9 cellular contexts compared by ENCODE assay signal in genomic region chr2:111659361-111660281, GRCh38.
A peak's percentile ranks its signal among the peaks of the same experiment; 100 is the strongest.
DNase-seq lines count a peak whose midpoint lies in the region; ATAC-seq and TF ChIP-seq lines count a peak whose summit lies in the region.
"Had no signal": no experiment of that assay in that cellular context is flagged by ENCODE, and none has a peak within 500 bp of the region (broad histone marks: within the 10 kb centered on the region; RNA-seq: fewer than 3 reads in every experiment).

No MANE protein-coding gene starts in this region.

- no peak overlapping the region for H3K9ac ChIP-seq in skeletal muscle tissue (ENCODE audit: low read depth in 1 of 3, low read length in 3 of 3)

- no peak overlapping the region for H3K4me3 ChIP-seq in HFF-Myc (replicated peaks; ENCODE audit: low read depth, low read length)
- no peak overlapping the region for H3K4me3 ChIP-seq in heart left ventricle
- no peak overlapping the region for H3K4me3 ChIP-seq in skeletal muscle tissue (ENCODE audit: low read length in 3 of 3)
- H3K4me3 ChIP-seq: Peyer's patch had no signal

- H3K4me1 ChIP-seq in heart left ventricle (peaks cover 0 to 27% (median 0%) of the 10 kb centered on the region in 12 donors), skeletal muscle tissue (ENCODE audit: control insufficient read depth in 3 of 3, insufficient read depth in 3 of 3, low read length in 3 of 3) (peaks cover 14 to 23% (median 19%) of the 10 kb centered on the region in 3 donors)

- TF ChIP-seq POLR2A in heart left ventricle (IDR thresholded peaks at IDR 0.05) = no peak

- WGBS in heart left ventricle, 4 donors = 69 to 83% (median 76%) methylated on average over 13 of the region's 13 CpGs

- intact Hi-C loops in heart left ventricle (cut with DNase I) = loop anchor here in 4 of 10 donors (5.0 to 10.0 kb wide), 3 partner anchors 545 to 847 kb away; no protein-coding TSS in a partner anchor

- no peaks in the 10 kb centered on the region for H3K9me3 ChIP-seq in heart left ventricle
- H3K9me3 ChIP-seq in skeletal muscle tissue (ENCODE audit: control insufficient read depth in 3 of 3, low read length in 3 of 3) = no peaks in the 10 kb centered on the region
- H3K9me3 ChIP-seq: Peyer's patch had no signal

- H3K36me3 ChIP-seq in heart left ventricle (no peaks in the 10 kb centered on the region), skeletal muscle tissue (ENCODE audit: control insufficient read depth in 3 of 3, insufficient read depth in 3 of 3, low read length in 3 of 3) (no peaks in the 10 kb centered on the region)
- H3K36me3 ChIP-seq: Peyer's patch had no signal

- no peak overlapping the region for H3K27ac Mint-ChIP-seq in activated T-cell treated with anti-CD3 and anti-CD28 coated beads, Interleukin-2, amount 50 U/mL, for 24 hours

- H3K36me3 Mint-ChIP-seq in activated T-cell treated with anti-CD3 and anti-CD28 coated beads, Interleukin-2, amount 50 U/mL, for 24 hours (ENCODE audit: low read depth) = no peaks in the 10 kb centered on the region

- H3K4me3 Mint-ChIP-seq in activated T-cell treated with anti-CD3 and anti-CD28 coated beads, Interleukin-2, amount 50 U/mL, for 24 hours = no peak overlapping the region

- H3K4me1 Mint-ChIP-seq in activated T-cell treated with anti-CD3 and anti-CD28 coated beads, Interleukin-2, amount 50 U/mL, for 24 hours (ENCODE audit: low read depth) = peaks cover 23% of the 10 kb centered on the region

- DNase-seq in HFF-Myc (ENCODE audit: extremely low read depth, low read depth) (peak; percentile 53), SIG-M5 (lab: John Stamatoyannopoulos, UW) (peak; percentile 41), heart left ventricle (peak in 2 of 5 donors; percentile 62 to 64), NCI-H1694 (lab: John Stamatoyannopoulos, UW) (no peak)
- no peak for DNase-seq in activated T-cell treated with anti-CD3 and anti-CD28 coated beads, Interleukin-2, amount 50 U/mL, for 24 hours

- peaks cover 27% of the 10 kb centered on the region for H3K27me3 Mint-ChIP-seq in activated T-cell treated with anti-CD3 and anti-CD28 coated beads, Interleukin-2, amount 50 U/mL, for 24 hours

- H3K9me3 Mint-ChIP-seq in activated T-cell treated with anti-CD3 and anti-CD28 coated beads, Interleukin-2, amount 50 U/mL, for 24 hours = no peaks in the 10 kb centered on the region

- H3K27ac ChIP-seq in heart left ventricle = peak overlapping the region in 1 of 12 donors; percentile 59
- peak overlapping the region; percentile 25 for H3K27ac ChIP-seq in skeletal muscle tissue (ENCODE audit: low read depth, low read length)

- no peaks in the 10 kb centered on the region for H3K27me3 ChIP-seq in heart left ventricle
- no peaks in the 10 kb centered on the region for H3K27me3 ChIP-seq in skeletal muscle tissue (ENCODE audit: control insufficient read depth in 3 of 3, insufficient read depth in 3 of 3, low read length in 3 of 3)
- H3K27me3 ChIP-seq: Peyer's patch had no signal

- ATAC-seq in heart left ventricle (peak; percentile 42 to 80 (median 71)), HG03045 (IDR thresholded peaks at IDR 0.05; ENCODE audit: unreplicated experiment) (no peak), HG03159 (IDR thresholded peaks at IDR 0.05; ENCODE audit: unreplicated experiment) (no peak)

- TF ChIP-seq CTCF in HFF-Myc (IDR thresholded peaks at IDR 0.05; ENCODE audit: low read depth, low read length, missing control alignments) = no peak
- TF ChIP-seq CTCF in heart left ventricle (IDR thresholded peaks at IDR 0.05) = no peak

Comparison
In these comparisons a context has a peak if more than half of its experiments do, and no peak if none do; other contexts are left out.
1. DNase-seq: peak in HFF-Myc (single experiment) and SIG-M5 (single experiment); none in NCI-H1694 (single experiment) and activated T-cell treated with anti-CD3 and anti-CD28 coated beads, Interleukin-2, amount 50 U/mL, for 24 hours (single experiment).
2. ATAC-seq: peak in heart left ventricle (4 of 4); none in HG03045 (single experiment) and HG03159 (single experiment).